Comparison of ENCODE assay signal across 9 cellular contexts in genomic region chr19:55467236-55468053, GRCh38. TPM values are rescaled to one million over a fixed set of nuclear protein-coding genes. Genes with fewer than 3 reads are reported as not detected.
DNase-seq lines count a peak whose midpoint lies in the region; ATAC-seq and TF ChIP-seq lines count a peak whose summit lies in the region.
"Had no signal": no experiment of that assay in that cellular context is flagged by ENCODE, and none has a peak within 500 bp of the region (broad histone marks: within the 10 kb centered on the region; RNA-seq: fewer than 3 reads in every experiment).

No MANE protein-coding gene starts in this region.

- no peaks in the 10 kb centered on the region for H4K20me1 ChIP-seq in KMS-11 (ENCODE audit: insufficient read depth)
- H4K20me1 ChIP-seq: BLaER1 had no signal

- no peaks in the 10 kb centered on the region for H3K27me3 Mint-ChIP-seq in stimulated activated memory B cell treated with anti-CD40 and anti-IgM and Interleukin-4, amounts not matched to agents 10 μg/mL and 1 μg/mL and 100 μg/mL, for 72 hours

- H3K27ac Mint-ChIP-seq in stimulated activated memory B cell treated with anti-CD40 and anti-IgM and Interleukin-4, amounts not matched to agents 10 μg/mL and 1 μg/mL and 100 μg/mL, for 72 hours: no peak overlapping the region

- DNase-seq in DMS53 (lab: John Stamatoyannopoulos, UW) (peak; percentile 65), DMS53 treated with DMSO at 0.1 percent for 48 hours (lab: John Stamatoyannopoulos, UW; ENCODE audit: unreplicated experiment) (no peak), dermis microvascular lymphatic vessel endothelial cell (ENCODE audit: low read depth in 2 of 2) (peak; percentile 48 to 55), mucosa of gallbladder (ENCODE audit: low spot score) (peak; percentile 53)
- peak; percentile 77 for DNase-seq in activated CD4-positive, alpha-beta T cell treated with anti-CD3 and anti-CD28 coated beads for 48 hours

- no peak overlapping the region for H3K27ac ChIP-seq in KMS-11
- H3K27ac ChIP-seq: BLaER1 had no signal

- no peaks in the 10 kb centered on the region for H3K36me3 ChIP-seq in KMS-11 (ENCODE audit: insufficient read depth)
- H3K36me3 ChIP-seq: BLaER1 had no signal

- no peak overlapping the region for H3K4me2 ChIP-seq in KMS-11
- H3K4me2 ChIP-seq: BLaER1 had no signal

- H3K4me1 Mint-ChIP-seq in stimulated activated memory B cell treated with anti-CD40 and anti-IgM and Interleukin-4, amounts not matched to agents 10 μg/mL and 1 μg/mL and 100 μg/mL, for 72 hours: peaks cover 10% of the 10 kb centered on the region

- H3K4me1 ChIP-seq in KMS-11 (ENCODE audit: low read depth, poor library complexity, severe bottlenecking): peaks cover under 1% of the 10 kb centered on the region

- H3K4me3 ChIP-seq in KMS-11 (IDR thresholded peaks at IDR 0.05; ENCODE audit: insufficient read depth, low read depth, low read length): no peak overlapping the region
- H3K4me3 ChIP-seq: BLaER1 had no signal

- H2AFZ ChIP-seq in KMS-11 (ENCODE audit: low read depth): no peak overlapping the region; the same call in 1 of the 2 replicates

- no peaks in the 10 kb centered on the region for H3K79me2 ChIP-seq in KMS-11 (ENCODE audit: insufficient read depth, low read depth)

- peak; percentile 96 for TF ChIP-seq CTCF in KMS-11 (conservative IDR thresholded peaks at IDR 0.05; ENCODE audit: low read depth, low read length)

- no peak overlapping the region for H3K4me3 Mint-ChIP-seq in stimulated activated memory B cell treated with anti-CD40 and anti-IgM and Interleukin-4, amounts not matched to agents 10 μg/mL and 1 μg/mL and 100 μg/mL, for 72 hours

- peaks cover 46% of the 10 kb centered on the region for H3K27me3 ChIP-seq in KMS-11 (ENCODE audit: insufficient read depth, low read depth)
- H3K27me3 ChIP-seq: BLaER1 had no signal

- no peaks in the 10 kb centered on the region for H3K36me3 Mint-ChIP-seq in stimulated activated memory B cell treated with anti-CD40 and anti-IgM and Interleukin-4, amounts not matched to agents 10 μg/mL and 1 μg/mL and 100 μg/mL, for 72 hours

- ATAC-seq in stimulated activated memory B cell treated with anti-CD40 and anti-IgM and Interleukin-4, amounts not matched to agents 10 μg/mL and 1 μg/mL and 100 μg/mL, for 72 hours: peak; percentile 85
- no peak for ATAC-seq in GM18511 (IDR thresholded peaks at IDR 0.05; ENCODE audit: unreplicated experiment)

- no peak overlapping the region for H3K9ac ChIP-seq in KMS-11
- H3K9ac ChIP-seq: BLaER1 had no signal

- no peaks in the 10 kb centered on the region for H3K9me3 Mint-ChIP-seq in stimulated activated memory B cell treated with anti-CD40 and anti-IgM and Interleukin-4, amounts not matched to agents 10 μg/mL and 1 μg/mL and 100 μg/mL, for 72 hours

RNA-seq across cellular contexts. Expression of gene C19orf85, which starts 2.9 kb away (rescaled TPM):
- total RNA-seq in dermis microvascular lymphatic vessel endothelial cell: not detected in 2 replicates
- total RNA-seq in mucosa of gallbladder: not detected

RNA-seq across cellular contexts. Expression of gene ISOC2, which starts 6.0 kb away (rescaled TPM):
- total RNA-seq in dermis microvascular lymphatic vessel endothelial cell: 61.0 and 75.9 TPM in 2 replicates
- total RNA-seq in mucosa of gallbladder: 53.5 TPM

RNA-seq across cellular contexts. Expression of gene ZNF628, which starts 9.0 kb away (rescaled TPM):
- total RNA-seq in dermis microvascular lymphatic vessel endothelial cell: 0.77 and 2.1 TPM in 2 replicates
- total RNA-seq in mucosa of gallbladder: 10.7 TPM

RNA-seq across cellular contexts. Expression of gene NAT14, which starts 17.5 kb away (rescaled TPM):
- total RNA-seq in dermis microvascular lymphatic vessel endothelial cell (8.9 and 9.1 TPM in 2 replicates), mucosa of gallbladder (23.1 TPM)

RNA-seq across cellular contexts. Expression of gene SSC5D, which starts 20.8 kb away (rescaled TPM):
- total RNA-seq in dermis microvascular lymphatic vessel endothelial cell (under 0.01 and 0.13 TPM in 2 replicates), mucosa of gallbladder (49.7 TPM)
